8 cellular contexts compared by ENCODE assay signal in genomic region chr16:84186685-84187437, GRCh38. TPM values are rescaled to one million over a fixed set of nuclear protein-coding genes. Genes with fewer than 3 reads are reported as not detected.
A peak's percentile ranks its signal among the peaks of the same experiment; 100 is the strongest.
DNase-seq lines count a peak whose midpoint lies in the region; ATAC-seq and TF ChIP-seq lines count a peak whose summit lies in the region.

Gene TAF1C, minus strand, starts transcription at chr16:84187057. Its CDS starts 2,069 bp downstream, at chr16:84184988.

- no peaks in the 10 kb centered on the region for H3K9me3 ChIP-seq in right lobe of liver

- H3K36me3 ChIP-seq in right lobe of liver: peaks cover 0 to 12% (median under 1%) of the 10 kb centered on the region in 4 donors

- H3K4me1 ChIP-seq in right lobe of liver: peaks cover 0 to 8% (median 2%) of the 10 kb centered on the region in 4 donors

- intact Hi-C loops in dorsolateral prefrontal cortex (cut with DNase I) (loop anchor here (1.0 to 10.0 kb wide), 10 partner anchors 10 to 298 kb away; partner anchors contain the start of genes DNAAF1 (in 2 of the 2), HSDL1 (in 2 of the 2), MBTPS1 (in 1 of the 2) and NECAB2 (in 1 of the 2)), right lobe of liver (cut with DNase I) (loop anchor here (10.0 kb wide), 1 partner anchor 102 kb away; no protein-coding TSS in a partner anchor)

- ATAC-seq in GM19372 (IDR thresholded peaks at IDR 0.05; ENCODE audit: low read depth, unreplicated experiment): peak; percentile 96
- peak; percentile 75 for ATAC-seq in HG03558 (IDR thresholded peaks at IDR 0.05; ENCODE audit: extremely low read depth, unreplicated experiment)
- peak; percentile 96 to 99 (median 99) for ATAC-seq in right lobe of liver

- 0% methylated on average over 22 of the region's 55 CpGs for WGBS in right lobe of liver (ENCODE audit: insufficient coverage, low coverage, low lambda C conversion rate, missing lambda C conversion rate)

- H3K27ac ChIP-seq in dorsolateral prefrontal cortex (peak within 1 kb of the TSS in 51 of 59 donors; percentile 1 to 91 (median 77)), right lobe of liver (peak within 1 kb of the TSS; percentile 33 to 74 (median 39))

- H3K4me3 ChIP-seq in dorsolateral prefrontal cortex: peak within 1 kb of the TSS; percentile 55 to 100 (median 96)
- peak within 1 kb of the TSS; percentile 90 to 99 (median 93) for H3K4me3 ChIP-seq in right lobe of liver

- no peaks in the 10 kb centered on the region for H3K27me3 ChIP-seq in dorsolateral prefrontal cortex
- no peaks in the 10 kb centered on the region for H3K27me3 ChIP-seq in right lobe of liver

- peak; percentile 16 for TF ChIP-seq POLR2A in right lobe of liver (IDR thresholded peaks at IDR 0.05)

- DNase-seq in CD1c-positive myeloid dendritic cell (ENCODE audit: extremely low spot score) (peak; percentile 99), NCI-H82 (lab: John Stamatoyannopoulos, UW) (peak; percentile 95), dorsolateral prefrontal cortex (peak; percentile 83 to 93 (median 90)), right lobe of liver (peak; percentile 91 to 93 (median 92))
- peak; percentile 91 to 92 for DNase-seq in activated CD4-positive, alpha-beta T cell treated with anti-CD3 and anti-CD28 coated beads, Interleukin-2, amount 50 U/mL, for 48 hours
- peak; percentile 89 to 92 for DNase-seq in stimulated activated CD4-positive, alpha-beta T cell treated with anti-CD3 and anti-CD28 coated beads, Interleukin-4, amount 100 ng/mL, for 4 hours

- TF ChIP-seq CTCF in dorsolateral prefrontal cortex (IDR thresholded peaks at IDR 0.05 in 54 of 56, conservative IDR thresholded peaks at IDR 0.05 in 2 of 56; ENCODE audit: low read depth in 1 of 56, partially characterized antibody in 56 of 56) (peak; percentile 85 to 99 (median 97)), right lobe of liver (IDR thresholded peaks at IDR 0.05) (peak; percentile 91 to 95 (median 94))

RNA-seq across cellular contexts. Expression of gene TAF1C, which starts in this region (rescaled TPM):
- total RNA-seq in dorsolateral prefrontal cortex (10 to 100 TPM; 33.5 to 87.0 (median 56.1) TPM), right lobe of liver (10 to 100 TPM; 11.0 to 28.3 (median 19.3) TPM)

Comparison
In these comparisons a context has a peak if more than half of its experiments do, and no peak if none do; other contexts are left out.
1. Peak in every context shown above with its lines: DNase-seq, ATAC-seq, H3K4me3 ChIP-seq and H3K27ac ChIP-seq.